Comparison of ENCODE assay signal across 8 cellular contexts in the genomic region with DNA sequence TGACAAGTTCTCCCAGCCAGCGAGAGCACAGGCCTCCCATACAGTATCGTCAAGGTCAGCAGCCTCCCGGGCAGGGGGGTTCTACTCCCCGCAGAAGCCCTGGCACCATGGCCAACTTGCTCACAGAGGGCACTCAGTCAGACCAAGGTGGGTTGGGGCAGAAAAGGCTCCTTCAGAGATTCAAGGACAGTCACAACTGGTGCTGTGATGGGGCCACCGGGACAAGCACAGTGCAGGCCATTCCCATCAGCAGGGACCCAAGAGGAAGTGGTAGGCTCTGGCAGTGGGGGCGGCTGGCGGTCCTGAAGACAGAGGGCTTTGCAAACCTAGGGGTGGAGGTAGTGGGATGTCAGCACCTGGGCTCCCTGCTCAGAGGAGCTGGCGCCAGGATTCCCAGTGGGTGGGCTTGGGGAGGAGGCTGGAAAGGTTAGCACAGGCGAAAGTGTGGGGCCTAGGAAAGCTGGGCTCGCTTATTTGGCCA. TPM values are rescaled to one million over a fixed set of nuclear protein-coding genes. Genes with fewer than 3 reads are reported as not detected.
DNase-seq lines count a peak whose midpoint lies in the region; ATAC-seq, FAIRE-seq and TF ChIP-seq lines count a peak whose summit lies in the region.

No MANE protein-coding gene starts in this region.

- intact Hi-C loops in CD8-positive, alpha-beta T cell (cut with DNase I, micrococcal nuclease), result loop anchor here (2.0 to 10.0 kb wide), 3 partner anchors 52 to 155 kb away; a partner anchor contains a TSS
- intact Hi-C loops in body of pancreas (cut with DNase I) (loop anchor here (10.0 kb wide), 2 partner anchors 48 to 98 kb away; no protein-coding TSS in a partner anchor), HepG2 (cut with micrococcal nuclease; ENCODE audit: unreplicated experiment) (loop anchor here (2.0 to 5.0 kb wide), 4 partner anchors 34 to 95 kb away; a partner anchor contains a TSS)

- H3K27ac Mint-ChIP-seq in CD8-positive, alpha-beta T cell, result peak overlapping the region; percentile 98

- POLR2A ChIA-PET in CD8-positive, alpha-beta T cell (lab: Charles Lee), result interaction anchor here (1.2 to 19.2 kb wide), 10 partner anchors 10 to 156 kb away, joined by 3 to 1786 read pairs (median 12); a partner anchor contains a TSS
- POLR2A ChIA-PET in HepG2 (lab: Yijun Ruan, JAX), result interaction anchor here (1.0 to 17.8 kb wide), 19 partner anchors 10 to 420 kb away, joined by 3 to 952 read pairs (median 38); a partner anchor contains a TSS

- H4K20me1 ChIP-seq in HepG2 (ENCODE audit: insufficient read depth, low read length), result no peaks in the 10 kb centered on the region

- TF ChIP-seq CTCF in CD8-positive, alpha-beta T cell (IDR thresholded peaks at IDR 0.05), result no peak
- TF ChIP-seq CTCF in NB4 (IDR thresholded peaks at IDR 0.05; ENCODE audit: low read depth, low read length), result no peak
- TF ChIP-seq CTCF in body of pancreas (IDR thresholded peaks at IDR 0.05), result no peak
- TF ChIP-seq CTCF in HepG2 (CRISPR knock-in tag; IDR thresholded peaks at IDR 0.05), result no peak
- no peak for TF ChIP-seq CTCF in suprapubic skin (IDR thresholded peaks at IDR 0.05)

- in situ Hi-C loops in HepG2 (cut with HindIII; ENCODE audit: extremely low pct_ligation_motif_present, low pct_unique_long_range_greater_than_20kb), result loop anchor here (5.0 kb wide), 1 partner anchor 35 kb away; a partner anchor contains a TSS

- H3K36me3 Mint-ChIP-seq in CD8-positive, alpha-beta T cell, result peaks cover 9% of the 10 kb centered on the region

- 18 to 34% methylated on average over 6 to 10 of the region's 10 CpGs for WGBS in body of pancreas, 2 donors
- WGBS in HepG2 (ENCODE audit: low lambda C conversion rate), result 2% methylated on average over 10 of the region's 10 CpGs
- WGBS in suprapubic skin, result 36% methylated on average over 7 of the region's 10 CpGs

- CTCF ChIA-PET in CD8-positive, alpha-beta T cell (lab: Charles Lee), result interaction anchor here (0.8 to 15.0 kb wide), 24 partner anchors 8 to 134 kb away, joined by 3 to 229 read pairs (median 11); a partner anchor contains a TSS
- CTCF ChIA-PET in HepG2 (lab: Yijun Ruan, JAX; ENCODE audit: low intra/inter-chr PET ratio, low total read pairs), result interaction anchor here (2.1 to 2.7 kb wide), 4 partner anchors 16 to 94 kb away, joined by 9 to 20 read pairs (median 16); no protein-coding TSS in a partner anchor

- FAIRE-seq in HepG2 (lab: Jason Lieb, UNC), result no peak

- peak overlapping the region; percentile 76 for H3K4me3 ChIP-seq in CD8-positive, alpha-beta T cell (ENCODE audit: low read depth, low read length)
- H3K4me3 ChIP-seq in NB4 (ENCODE audit: low read depth, low read length) (no peak overlapping the region), body of pancreas (no peak overlapping the region), HepG2 (replicated peaks in 1 of 3; ENCODE audit: insufficient read depth in 1 of 3, low read depth in 2 of 3, low read length in 3 of 3) (peak overlapping the region; percentile 62 to 87 (median 64)), suprapubic skin (peak overlapping the region; percentile 91)

- peak in 4 of 7 experiments; percentile 42 to 72 (median 49) for DNase-seq in CD8-positive, alpha-beta T cell
- DNase-seq in NB4 (ENCODE audit: low read depth) (peak; percentile 69), body of pancreas (peak; percentile 47 to 61 (median 60)), HepG2 (ENCODE audit: low spot score) (no peak), suprapubic skin (ENCODE audit: low spot score in 2 of 2) (peak; percentile 83 to 84), AG20443 (ENCODE audit: low spot score) (no peak)

- TF ChIP-seq RAD21 in HepG2 (CRISPR knock-in tag; IDR thresholded peaks at IDR 0.05), result no peak

- peaks cover 49% of the 10 kb centered on the region for H3K4me1 Mint-ChIP-seq in CD8-positive, alpha-beta T cell (ENCODE audit: low read depth)

- TF ChIP-seq EP300 in HepG2 (IDR thresholded peaks at IDR 0.05; ENCODE audit: low read depth in 2 of 2, low read length in 2 of 2) (no peak), HepG2 (CRISPR knock-in tag; IDR thresholded peaks at IDR 0.05; ENCODE audit: borderline replicate concordance) (no peak), suprapubic skin (IDR thresholded peaks at IDR 0.05) (no peak)

- peaks cover 39% of the 10 kb centered on the region for H3K79me2 ChIP-seq in HepG2 (ENCODE audit: insufficient read depth, low read length)

- peak overlapping the region; percentile 99 for H3K27ac ChIP-seq in CD8-positive, alpha-beta T cell (ENCODE audit: low read depth, low read length)
- peak overlapping the region; percentile 98 to 100 (median 100) for H3K27ac ChIP-seq in body of pancreas
- peak overlapping the region; percentile 100 for H3K27ac ChIP-seq in HepG2 (ENCODE audit: extremely low read length, insufficient read depth, low read length)
- H3K27ac ChIP-seq in suprapubic skin, result peak overlapping the region; percentile 98

- no TSS peak for BruUV-seq in HepG2 (replicated peaks; lab: Mats Ljungman, UMichigan)

- TF ChIP-seq POLR2A in NB4 (IDR thresholded peaks at IDR 0.05; ENCODE audit: extremely low read depth, insufficient read length) (no peak), body of pancreas (IDR thresholded peaks at IDR 0.05) (no peak), HepG2 (IDR thresholded peaks at IDR 0.05; ENCODE audit: insufficient read depth in 1 of 2, low read depth in 2 of 2, low read length in 2 of 2) (no peak), suprapubic skin (IDR thresholded peaks at IDR 0.05) (no peak)

- no peaks in the 10 kb centered on the region for H3K9me3 ChIP-seq in CD8-positive, alpha-beta T cell (ENCODE audit: low read length)
- no peaks in the 10 kb centered on the region for H3K9me3 ChIP-seq in body of pancreas
- H3K9me3 ChIP-seq in HepG2 (ENCODE audit: low read length), result no peaks in the 10 kb centered on the region
- H3K9me3 ChIP-seq in suprapubic skin, result no peaks in the 10 kb centered on the region

- no peaks in the 10 kb centered on the region for H3K27me3 Mint-ChIP-seq in CD8-positive, alpha-beta T cell (ENCODE audit: low read depth)

- peak overlapping the region; percentile 100 for H3K9ac ChIP-seq in HepG2 (ENCODE audit: insufficient read depth, low read depth, low read length)

- peaks cover 58% of the 10 kb centered on the region for H3K4me1 ChIP-seq in CD8-positive, alpha-beta T cell (ENCODE audit: insufficient read depth, low read length)
- H3K4me1 ChIP-seq in body of pancreas, result peaks cover 66% of the 10 kb centered on the region
- H3K4me1 ChIP-seq in HepG2 (ENCODE audit: insufficient read depth, low read length), result peaks cover 67% of the 10 kb centered on the region
- H3K4me1 ChIP-seq in suprapubic skin, result peaks cover 80% of the 10 kb centered on the region

- H3K27me3 ChIP-seq in CD8-positive, alpha-beta T cell (ENCODE audit: insufficient read depth, low read length), result no peaks in the 10 kb centered on the region
- H3K27me3 ChIP-seq in body of pancreas (no peaks in the 10 kb centered on the region), HepG2 (ENCODE audit: control insufficient read depth in 1 of 2, insufficient read depth in 2 of 2, low read length in 2 of 2) (no peaks in the 10 kb centered on the region; a peak in 1 of 5 replicates), suprapubic skin (no peaks in the 10 kb centered on the region)

- H3K36me3 ChIP-seq in CD8-positive, alpha-beta T cell (ENCODE audit: insufficient read depth, low read length), result no peaks in the 10 kb centered on the region
- H3K36me3 ChIP-seq in body of pancreas (replicated peaks in 1 of 2; ENCODE audit: insufficient read depth in 1 of 2, low read depth in 2 of 2) (no peaks in the 10 kb centered on the region), HepG2 (replicated peaks in 1 of 2; ENCODE audit: control insufficient read depth in 1 of 2, insufficient read depth in 2 of 2, low read length in 2 of 2) (peaks cover 0 to 1% of the 10 kb centered on the region in 2 experiments; a peak in 1 of 5 replicates), suprapubic skin (peaks cover 11% of the 10 kb centered on the region)

- peak overlapping the region; percentile 99 for H3K4me2 ChIP-seq in HepG2 (ENCODE audit: low read depth, low read length)

- ATAC-seq in CD8-positive, alpha-beta T cell, result no peak
- no peak for ATAC-seq in body of pancreas
- peak; percentile 1 for ATAC-seq in HepG2
- ATAC-seq in HG03196 (IDR thresholded peaks at IDR 0.05; ENCODE audit: unreplicated experiment), result no peak
- no peak for ATAC-seq in HG02763 (IDR thresholded peaks at IDR 0.05; ENCODE audit: unreplicated experiment)

- no peak overlapping the region for H2AFZ ChIP-seq in HepG2 (ENCODE audit: low read length)

- H3K9me3 Mint-ChIP-seq in CD8-positive, alpha-beta T cell, result no peaks in the 10 kb centered on the region

- H3K4me3 Mint-ChIP-seq in CD8-positive, alpha-beta T cell, result peak overlapping the region; percentile 94

RNA-seq across cellular contexts. Expression of a gene that starts 5.3 kb away (rescaled TPM):
- 100 to 1,000 TPM; 198 to 201 TPM for total RNA-seq in CD8-positive, alpha-beta T cell
- 100 to 1,000 TPM; 376 to 539 TPM for total RNA-seq in body of pancreas
- 10.5 and 20.5 TPM in 2 replicates for total RNA-seq in HepG2 (2016; rRNA removed; fragmentation: Illumina TruSeq; extraction: Trizol)
- total RNA-seq in HepG2 (2016; cell fraction: cytosol; rRNA removed; fragmentation: Illumina TruSeq; extraction: Trizol; ENCODE audit: low read depth), result 2.2 and 2.6 TPM in 2 replicates
- 8.4 and 21.3 TPM in 2 replicates for total RNA-seq in HepG2 (2016; cell fraction: insoluble cytoplasmic fraction; rRNA removed; fragmentation: Illumina TruSeq; extraction: Trizol)
- total RNA-seq in HepG2 (2016; cell fraction: membrane; rRNA removed; fragmentation: Illumina TruSeq; extraction: Trizol), result 7.8 and 8.3 TPM in 2 replicates
- total RNA-seq in HepG2 (2016; cell fraction: nucleus; rRNA removed; fragmentation: Illumina TruSeq; extraction: Trizol), result 196 and 220 TPM in 2 replicates
- polyA plus RNA-seq in HepG2 (2011; rRNA removed), result 41.2 and 41.3 TPM in 2 replicates
- polyA plus RNA-seq in HepG2 (2011; cell fraction: cytosol; rRNA removed), result 13.0 and 13.4 TPM in 2 replicates
- polyA plus RNA-seq in HepG2 (2011; cell fraction: nucleus; rRNA removed), result 222 and 327 TPM in 2 replicates
- 288 and 371 TPM in 2 replicates for polyA plus RNA-seq in HepG2 (2012)
- polyA plus RNA-seq in HepG2 (2016; cell fraction: cytosol; fragmentation: Illumina TruSeq; extraction: Trizol; ENCODE audit: low read depth), result 3.6 and 4.3 TPM in 2 replicates
- 54.0 and 61.1 TPM in 2 replicates for polyA plus RNA-seq in HepG2 (2016; cell fraction: insoluble cytoplasmic fraction; fragmentation: Illumina TruSeq; extraction: Trizol; ENCODE audit: low read depth)
- polyA plus RNA-seq in HepG2 (2016; cell fraction: membrane; fragmentation: Illumina TruSeq; extraction: Trizol; ENCODE audit: low read depth), result 47.1 and 54.4 TPM in 2 replicates
- 577 and 628 TPM in 2 replicates for polyA plus RNA-seq in HepG2 (2016; cell fraction: nucleus; fragmentation: Illumina TruSeq; extraction: Trizol; ENCODE audit: insufficient read depth, low read depth)
- 64.6 and 225 TPM in 2 replicates for polyA minus RNA-seq in HepG2 (2011; rRNA and poly(A)+ RNA removed; ENCODE audit: low replicate concordance)
- 17.3 and 20.2 TPM in 2 replicates for polyA minus RNA-seq in HepG2 (2011; cell fraction: cytosol; rRNA and poly(A)+ RNA removed)
- 1,479 and 1,737 TPM in 2 replicates for polyA minus RNA-seq in HepG2 (2011; cell fraction: nucleus; rRNA and poly(A)+ RNA removed)
- total RNA-seq in suprapubic skin, result 1,000 to 10,000 TPM in 1 of 4 donors, 100 to 1,000 TPM in 3; 336 to 2,041 (median 481) TPM

RNA-seq across cellular contexts. Expression of a gene that starts 30.8 kb away (rescaled TPM):
- total RNA-seq in CD8-positive, alpha-beta T cell, result 10 to 100 TPM; 18.4 to 20.8 TPM
- total RNA-seq in body of pancreas, result 10 to 100 TPM; 20.0 to 46.8 TPM
- 18.0 and 20.6 TPM in 2 replicates for total RNA-seq in HepG2 (2016; rRNA removed; fragmentation: Illumina TruSeq; extraction: Trizol)
- 2.2 and 2.9 TPM in 2 replicates for total RNA-seq in HepG2 (2016; cell fraction: cytosol; rRNA removed; fragmentation: Illumina TruSeq; extraction: Trizol; ENCODE audit: low read depth)
- total RNA-seq in HepG2 (2016; cell fraction: insoluble cytoplasmic fraction; rRNA removed; fragmentation: Illumina TruSeq; extraction: Trizol), result 17.5 and 22.6 TPM in 2 replicates
- 5.3 and 6.3 TPM in 2 replicates for total RNA-seq in HepG2 (2016; cell fraction: membrane; rRNA removed; fragmentation: Illumina TruSeq; extraction: Trizol)
- total RNA-seq in HepG2 (2016; cell fraction: nucleus; rRNA removed; fragmentation: Illumina TruSeq; extraction: Trizol), result 12.4 and 14.6 TPM in 2 replicates
- polyA plus RNA-seq in HepG2 (2011; rRNA removed), result 5.8 and 9.4 TPM in 2 replicates
- polyA plus RNA-seq in HepG2 (2011; cell fraction: cytosol; rRNA removed), result 5.9 and 6.7 TPM in 2 replicates
- 26.7 and 32.6 TPM in 2 replicates for polyA plus RNA-seq in HepG2 (2011; cell fraction: nucleus; rRNA removed)
- 3.5 and 5.2 TPM in 2 replicates for polyA plus RNA-seq in HepG2 (2012)
- 2.5 and 2.6 TPM in 2 replicates for polyA plus RNA-seq in HepG2 (2016; cell fraction: cytosol; fragmentation: Illumina TruSeq; extraction: Trizol; ENCODE audit: low read depth)
- 13.5 and 17.1 TPM in 2 replicates for polyA plus RNA-seq in HepG2 (2016; cell fraction: insoluble cytoplasmic fraction; fragmentation: Illumina TruSeq; extraction: Trizol; ENCODE audit: low read depth)
- 2.8 and 3.8 TPM in 2 replicates for polyA plus RNA-seq in HepG2 (2016; cell fraction: membrane; fragmentation: Illumina TruSeq; extraction: Trizol; ENCODE audit: low read depth)
- 21.4 and 24.7 TPM in 2 replicates for polyA plus RNA-seq in HepG2 (2016; cell fraction: nucleus; fragmentation: Illumina TruSeq; extraction: Trizol; ENCODE audit: insufficient read depth, low read depth)
- polyA minus RNA-seq in HepG2 (2011; rRNA and poly(A)+ RNA removed; ENCODE audit: low replicate concordance), result 22.3 and 24.3 TPM in 2 replicates
- polyA minus RNA-seq in HepG2 (2011; cell fraction: cytosol; rRNA and poly(A)+ RNA removed), result 5.4 and 6.2 TPM in 2 replicates
- 6.2 and 11.8 TPM in 2 replicates for polyA minus RNA-seq in HepG2 (2011; cell fraction: nucleus; rRNA and poly(A)+ RNA removed)
- 100 to 1,000 TPM in 1 of 4 donors, 10 to 100 TPM in 3; 56.2 to 107 (median 81.5) TPM for total RNA-seq in suprapubic skin

RNA-seq across cellular contexts. Expression of a gene that starts 34.8 kb away (rescaled TPM):
- 10 to 100 TPM; 27.8 to 29.6 TPM for total RNA-seq in CD8-positive, alpha-beta T cell
- total RNA-seq in body of pancreas, result 10 to 100 TPM; 52.4 to 67.2 TPM
- 2.1 and 3.4 TPM in 2 replicates for total RNA-seq in HepG2 (2016; rRNA removed; fragmentation: Illumina TruSeq; extraction: Trizol)
- 0.79 and 1.0 TPM in 2 replicates for total RNA-seq in HepG2 (2016; cell fraction: cytosol; rRNA removed; fragmentation: Illumina TruSeq; extraction: Trizol; ENCODE audit: low read depth)
- 1.9 TPM in 2 replicates for total RNA-seq in HepG2 (2016; cell fraction: insoluble cytoplasmic fraction; rRNA removed; fragmentation: Illumina TruSeq; extraction: Trizol)
- total RNA-seq in HepG2 (2016; cell fraction: membrane; rRNA removed; fragmentation: Illumina TruSeq; extraction: Trizol), result 1.5 and 2.2 TPM in 2 replicates
- total RNA-seq in HepG2 (2016; cell fraction: nucleus; rRNA removed; fragmentation: Illumina TruSeq; extraction: Trizol), result 1.3 and 3.5 TPM in 2 replicates
- 1.2 and 1.9 TPM in 2 replicates for polyA plus RNA-seq in HepG2 (2011; rRNA removed)
- 0.95 and 0.99 TPM in 2 replicates for polyA plus RNA-seq in HepG2 (2011; cell fraction: cytosol; rRNA removed)
- polyA plus RNA-seq in HepG2 (2011; cell fraction: nucleus; rRNA removed), result 5.9 and 6.0 TPM in 2 replicates
- polyA plus RNA-seq in HepG2 (2012), result 2.0 and 4.1 TPM in 2 replicates
- 0.45 and 0.70 TPM in 2 replicates for polyA plus RNA-seq in HepG2 (2016; cell fraction: cytosol; fragmentation: Illumina TruSeq; extraction: Trizol; ENCODE audit: low read depth)
- polyA plus RNA-seq in HepG2 (2016; cell fraction: insoluble cytoplasmic fraction; fragmentation: Illumina TruSeq; extraction: Trizol; ENCODE audit: low read depth), result 1.3 and 1.6 TPM in 2 replicates
- polyA plus RNA-seq in HepG2 (2016; cell fraction: membrane; fragmentation: Illumina TruSeq; extraction: Trizol; ENCODE audit: low read depth), result 1.4 and 1.5 TPM in 2 replicates
- polyA plus RNA-seq in HepG2 (2016; cell fraction: nucleus; fragmentation: Illumina TruSeq; extraction: Trizol; ENCODE audit: insufficient read depth, low read depth), result 5.6 and 8.8 TPM in 2 replicates
- polyA minus RNA-seq in HepG2 (2011; rRNA and poly(A)+ RNA removed; ENCODE audit: low replicate concordance), result 1.9 and 7.2 TPM in 2 replicates
- polyA minus RNA-seq in HepG2 (2011; cell fraction: cytosol; rRNA and poly(A)+ RNA removed), result 1.4 and 2.5 TPM in 2 replicates
- polyA minus RNA-seq in HepG2 (2011; cell fraction: nucleus; rRNA and poly(A)+ RNA removed), result 1.4 and 2.4 TPM in 2 replicates
- total RNA-seq in suprapubic skin, result 1 to 10 TPM; 3.9 to 6.2 (median 4.7) TPM

Comparison
In these comparisons a context has a peak if more than half of its experiments do, and no peak if none do; other contexts are left out.
1. DNase-seq: peak in CD8-positive, alpha-beta T cell (4 of 7), NB4 (single experiment), body of pancreas (4 of 4) and suprapubic skin (2 of 2); none in HepG2 (single experiment) and AG20443 (single experiment).
2. H3K4me3 ChIP-seq: peak in CD8-positive, alpha-beta T cell (single experiment), HepG2 (3 of 3) and suprapubic skin (single experiment); none in NB4 (single experiment) and body of pancreas (0 of 2).
3. Peak in every context shown above with its lines, with median percentiles within 50 percentile points of each other: H3K27ac ChIP-seq.